ENCODE assay signal across 21 cellular contexts in genomic region chr6:52712136-52712535, GRCh38. TPM values are rescaled to one million over a fixed set of nuclear protein-coding genes. Genes with fewer than 3 reads are reported as not detected.
DNase-seq lines count a peak whose midpoint lies in the region; ATAC-seq and TF ChIP-seq lines count a peak whose summit lies in the region.
"Had no signal": no experiment of that assay in that cellular context is flagged by ENCODE, and none has a peak within 500 bp of the region (broad histone marks: within the 10 kb centered on the region; RNA-seq: fewer than 3 reads in every experiment).

No MANE protein-coding gene starts in this region.

- H3K4me3 ChIP-seq in AG10803 (ENCODE audit: low read length) (no peak overlapping the region), fibroblast of pulmonary artery (replicated peaks; ENCODE audit: low read depth, low read length) (no peak overlapping the region), colonic mucosa (no peak overlapping the region)
- H3K4me3 ChIP-seq: SJCRH30 had no signal

- no peaks in the 10 kb centered on the region for H3K4me1 ChIP-seq in colonic mucosa
- H3K4me1 ChIP-seq: SJCRH30 had no signal

- H3K36me3 ChIP-seq in colonic mucosa = no peaks in the 10 kb centered on the region
- H3K36me3 ChIP-seq: SJCRH30 had no signal

- no peak overlapping the region for H3K4me3 Mint-ChIP-seq in HFFc6
- H3K4me3 Mint-ChIP-seq: CD4-positive, alpha-beta T cell had no signal

- intact Hi-C loops in colonic mucosa (cut with DNase I) = no loop called here

- no peaks in the 10 kb centered on the region for H3K36me3 Mint-ChIP-seq in HFFc6 (ENCODE audit: low read depth)

- H3K27ac Mint-ChIP-seq in HFFc6 = no peak overlapping the region; the same call in 1 of the 2 replicates
- H3K27ac Mint-ChIP-seq: CD4-positive, alpha-beta T cell had no signal

- H3K4me1 Mint-ChIP-seq in HFFc6 (ENCODE audit: low read depth) = peaks cover 9% of the 10 kb centered on the region; the same call in 1 of the 2 replicates

- no peaks in the 10 kb centered on the region for H3K9me3 ChIP-seq in colonic mucosa
- H3K9me3 ChIP-seq: Caco-2, SJCRH30 had no signal

- H3K27me3 Mint-ChIP-seq in HFFc6 (ENCODE audit: insufficient read depth) = no peaks in the 10 kb centered on the region; the same call in none of the 2 replicates
- H3K27me3 Mint-ChIP-seq: CD4-positive, alpha-beta T cell had no signal

- DNase-seq in AG10803 (ENCODE audit: low read depth) (peak; percentile 3), HFFc6 (peak; percentile 39), RKO (ENCODE audit: low spot score) (peak; percentile 11), fibroblast of pulmonary artery (ENCODE audit: low read depth) (peak; percentile 12), midbrain (lab: John Stamatoyannopoulos, UW) (no peak), colonic mucosa (no peak)
- DNase-seq: Caco-2; CD4-positive, alpha-beta T cell; H7; MV-4-11; NCI-H187; NCI-H2107; NCI-H510A treated with DMSO at 0.1 percent for 48 hours; NCI-H774; OCI-M1; SJCRH30 had no signal

- no peak for ATAC-seq in HG03460 (IDR thresholded peaks at IDR 0.05; ENCODE audit: unreplicated experiment)
- no peak for ATAC-seq in activated CD4-positive, CD25-positive, alpha-beta regulatory T cell treated with anti-CD3 and anti-CD28 coated beads, Interleukin-2, amount 50 U/mL, for 24 hours

- no peaks in the 10 kb centered on the region for H3K9me3 Mint-ChIP-seq in HFFc6

- H3K9ac ChIP-seq in colonic mucosa (ENCODE audit: low read depth in 2 of 2, low read length in 2 of 2) = no peak overlapping the region

- H3K27me3 ChIP-seq in colonic mucosa = no peaks in the 10 kb centered on the region
- H3K27me3 ChIP-seq: SJCRH30 had no signal

- TF ChIP-seq CTCF in AG10803 (conservative IDR thresholded peaks at IDR 0.05; ENCODE audit: low read length) = no peak
- no peak for TF ChIP-seq CTCF in HFFc6 (IDR thresholded peaks at IDR 0.05)
- TF ChIP-seq CTCF in fibroblast of pulmonary artery (IDR thresholded peaks at IDR 0.05; ENCODE audit: low read length, missing control alignments) = no peak
- no peak for TF ChIP-seq CTCF in colonic mucosa (IDR thresholded peaks at IDR 0.05)

- H3K27ac ChIP-seq in colonic mucosa = no peak overlapping the region
- H3K27ac ChIP-seq: RWPE1, SJCRH30 had no signal

RNA-seq across cellular contexts. Expression of gene TMEM14A, which starts 41.2 kb away (rescaled TPM):
- total RNA-seq in HFFc6 (2021; fragmentation: NEBNext Ultra II Directional; extraction: Animal tissue kit (Norgen Biotek cat#: 25700)) = 10 to 100 TPM; 36.3 to 48.0 (median 45.0) TPM
- 10 to 100 TPM; 22.0 to 24.1 TPM for total RNA-seq in colonic mucosa

RNA-seq across cellular contexts. Expression of gene GSTA2, which starts 51.1 kb away (rescaled TPM):
- total RNA-seq in HFFc6 (2021; fragmentation: NEBNext Ultra II Directional; extraction: Animal tissue kit (Norgen Biotek cat#: 25700)) = not detected
- under 1 TPM; 0.22 to 0.35 TPM for total RNA-seq in colonic mucosa
- total RNA-seq: A172; CD4-positive, alpha-beta T cell; H7; HT-29; SJCRH30 had no signal

Comparison
In these comparisons a context has a peak if more than half of its experiments do, and no peak if none do; other contexts are left out.
1. DNase-seq: peak in AG10803 (single experiment), HFFc6 (single experiment), RKO (single experiment) and fibroblast of pulmonary artery (single experiment); none in midbrain (single experiment) and colonic mucosa (single experiment).